ENCODE assay signal across 15 cellular contexts in the genomic region with DNA sequence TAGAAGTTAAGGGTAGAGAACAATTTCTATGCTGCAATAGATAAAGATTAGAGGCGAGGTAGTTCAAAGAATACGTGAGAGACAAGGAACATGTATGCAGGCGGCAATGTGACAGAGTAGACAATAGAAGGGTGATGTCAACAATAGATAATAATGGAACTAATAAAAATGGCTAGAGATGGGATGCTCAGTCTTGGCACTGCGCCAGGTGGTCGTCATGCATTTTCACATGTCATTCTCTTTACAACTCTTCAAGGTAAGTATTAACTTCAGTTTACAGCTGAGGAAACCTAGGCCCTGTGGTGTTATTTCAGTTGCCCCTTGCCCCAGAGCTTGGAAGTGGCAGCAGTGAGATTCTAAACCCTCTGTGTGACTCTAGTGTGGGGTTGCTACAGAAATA.
"Had no signal": no experiment of that assay in that cellular context is flagged by ENCODE, and none has a peak within 500 bp of the region (broad histone marks: within the 10 kb centered on the region; RNA-seq: fewer than 3 reads in every experiment).

No MANE protein-coding gene starts in this region.

- H3K27me3 ChIP-seq: colonic mucosa, gastrocnemius medialis, heart right ventricle, neutrophil had no signal

- H3K4me1 ChIP-seq: colonic mucosa, gastrocnemius medialis, psoas muscle had no signal

- DNase-seq: colonic mucosa; dermis blood vessel endothelial cell; gastrocnemius medialis; heart right ventricle; hypothalamus; mammary epithelial cell; mucosa of descending colon; naive thymus-derived CD8-positive, alpha-beta T cell; psoas muscle; small intestine; stimulated activated CD4-positive, alpha-beta T cell treated with anti-CD3 and anti-CD28 coated beads, Interleukin-12 subunit alpha, Interleukin-12 subunit beta, amount 100 ng/mL, for 4 hours; stimulated activated naive CD4-positive, alpha-beta T cell treated with Interleukin-2 at 50 U/mL for 16 hours; trophoblast cell had no signal

- H3K36me3 ChIP-seq: colonic mucosa, gastrocnemius medialis, heart right ventricle, neutrophil had no signal

- H3K9me3 ChIP-seq: colonic mucosa, gastrocnemius medialis, heart right ventricle, neutrophil, psoas muscle had no signal

- FAIRE-seq: islet of Langerhans, small intestine had no signal

- H3K4me3 ChIP-seq: colonic mucosa, gastrocnemius medialis, heart right ventricle, mucosa of descending colon, psoas muscle had no signal

- H3K27ac ChIP-seq: colonic mucosa, gastrocnemius medialis, heart right ventricle, neutrophil, psoas muscle had no signal
